In the genomic region with DNA sequence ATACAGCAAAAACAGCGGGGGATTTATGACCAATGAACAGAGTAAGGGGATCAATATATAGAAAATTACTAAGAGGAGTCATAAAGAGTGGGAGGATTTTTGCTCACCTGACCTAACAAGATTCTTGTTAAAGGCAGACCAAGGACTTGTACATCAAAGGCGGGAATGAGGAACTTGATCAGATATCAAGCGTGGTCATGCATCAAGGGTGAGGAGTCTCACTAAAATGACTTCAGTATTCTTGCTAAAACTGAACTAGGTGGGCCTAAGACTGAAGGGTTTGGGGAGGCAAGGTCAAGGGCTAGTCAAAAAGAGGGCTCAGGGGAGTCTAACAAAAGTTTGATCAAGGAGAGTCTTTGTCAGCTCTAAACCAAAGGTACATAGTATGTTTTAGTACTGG, we compare ENCODE assay signal across 2 cellular contexts.
TF ChIP-seq lines count a peak whose summit lies in the region.

No MANE protein-coding gene starts in this region.

TF ChIP-seq in SK-N-SH, 30 proteins besides CTCF, POLR2A, EP300 and RAD21 (continued from another document):
- TF ChIP-seq PBX3 (IDR thresholded peaks at IDR 0.05) (no peak), NFIC (IDR thresholded peaks at IDR 0.05; ENCODE audit: borderline replicate concordance) (no peak), MEF2A (IDR thresholded peaks at IDR 0.05; ENCODE audit: borderline replicate concordance, low read depth) (no peak), MXI1 (IDR thresholded peaks at IDR 0.05; ENCODE audit: low read depth, low read length) (no peak), TEAD4 (IDR thresholded peaks at IDR 0.05; ENCODE audit: borderline replicate concordance, insufficient read depth) (no peak), EZH2phosphoT487 (IDR thresholded peaks at IDR 0.05; ENCODE audit: borderline replicate concordance, low read depth) (no peak), GABPA (IDR thresholded peaks at IDR 0.05; ENCODE audit: low read depth) (no peak), FOXM1 (IDR thresholded peaks at IDR 0.05; ENCODE audit: low read depth) (no peak), RXRA (IDR thresholded peaks at IDR 0.05; ENCODE audit: borderline replicate concordance, low read depth) (no peak)
- TF ChIP-seq, protein P1, sequence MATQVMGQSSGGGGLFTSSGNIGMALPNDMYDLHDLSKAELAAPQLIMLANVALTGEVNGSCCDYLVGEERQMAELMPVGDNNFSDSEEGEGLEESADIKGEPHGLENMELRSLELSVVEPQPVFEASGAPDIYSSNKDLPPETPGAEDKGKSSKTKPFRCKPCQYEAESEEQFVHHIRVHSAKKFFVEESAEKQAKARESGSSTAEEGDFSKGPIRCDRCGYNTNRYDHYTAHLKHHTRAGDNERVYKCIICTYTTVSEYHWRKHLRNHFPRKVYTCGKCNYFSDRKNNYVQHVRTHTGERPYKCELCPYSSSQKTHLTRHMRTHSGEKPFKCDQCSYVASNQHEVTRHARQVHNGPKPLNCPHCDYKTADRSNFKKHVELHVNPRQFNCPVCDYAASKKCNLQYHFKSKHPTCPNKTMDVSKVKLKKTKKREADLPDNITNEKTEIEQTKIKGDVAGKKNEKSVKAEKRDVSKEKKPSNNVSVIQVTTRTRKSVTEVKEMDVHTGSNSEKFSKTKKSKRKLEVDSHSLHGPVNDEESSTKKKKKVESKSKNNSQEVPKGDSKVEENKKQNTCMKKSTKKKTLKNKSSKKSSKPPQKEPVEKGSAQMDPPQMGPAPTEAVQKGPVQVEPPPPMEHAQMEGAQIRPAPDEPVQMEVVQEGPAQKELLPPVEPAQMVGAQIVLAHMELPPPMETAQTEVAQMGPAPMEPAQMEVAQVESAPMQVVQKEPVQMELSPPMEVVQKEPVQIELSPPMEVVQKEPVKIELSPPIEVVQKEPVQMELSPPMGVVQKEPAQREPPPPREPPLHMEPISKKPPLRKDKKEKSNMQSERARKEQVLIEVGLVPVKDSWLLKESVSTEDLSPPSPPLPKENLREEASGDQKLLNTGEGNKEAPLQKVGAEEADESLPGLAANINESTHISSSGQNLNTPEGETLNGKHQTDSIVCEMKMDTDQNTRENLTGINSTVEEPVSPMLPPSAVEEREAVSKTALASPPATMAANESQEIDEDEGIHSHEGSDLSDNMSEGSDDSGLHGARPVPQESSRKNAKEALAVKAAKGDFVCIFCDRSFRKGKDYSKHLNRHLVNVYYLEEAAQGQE (IDR thresholded peaks at IDR 0.05; ENCODE audit: low read depth, low read length), result no peak
- TF ChIP-seq, protein P2, sequence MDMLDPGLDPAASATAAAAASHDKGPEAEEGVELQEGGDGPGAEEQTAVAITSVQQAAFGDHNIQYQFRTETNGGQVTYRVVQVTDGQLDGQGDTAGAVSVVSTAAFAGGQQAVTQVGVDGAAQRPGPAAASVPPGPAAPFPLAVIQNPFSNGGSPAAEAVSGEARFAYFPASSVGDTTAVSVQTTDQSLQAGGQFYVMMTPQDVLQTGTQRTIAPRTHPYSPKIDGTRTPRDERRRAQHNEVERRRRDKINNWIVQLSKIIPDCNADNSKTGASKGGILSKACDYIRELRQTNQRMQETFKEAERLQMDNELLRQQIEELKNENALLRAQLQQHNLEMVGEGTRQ (IDR thresholded peaks at IDR 0.05; ENCODE audit: borderline replicate concordance, low read depth, low read length), result no peak

TF ChIP-seq in SK-N-SH treated with all-trans-retinoic acid at 6 μM for 48 hours, 23 proteins besides CTCF, POLR2A, EP300 and RAD21 (continued from another document):
- TF ChIP-seq CREB5 (CRISPR knock-in tag; IDR thresholded peaks at IDR 0.05; ENCODE audit: low read depth) (no peak), BACH2 (CRISPR knock-in tag; IDR thresholded peaks at IDR 0.05; ENCODE audit: borderline replicate concordance) (no peak), GLIS3 (CRISPR knock-in tag; IDR thresholded peaks at IDR 0.05) (no peak), ARNTL (CRISPR knock-in tag; IDR thresholded peaks at IDR 0.05; ENCODE audit: borderline replicate concordance, low read depth) (no peak), RARB (CRISPR knock-in tag; IDR thresholded peaks at IDR 0.05) (no peak), CSDC2 (CRISPR knock-in tag; IDR thresholded peaks at IDR 0.05) (no peak), ZFP3 (CRISPR knock-in tag; IDR thresholded peaks at IDR 0.05) (no peak)
- TF ChIP-seq, protein P3, sequence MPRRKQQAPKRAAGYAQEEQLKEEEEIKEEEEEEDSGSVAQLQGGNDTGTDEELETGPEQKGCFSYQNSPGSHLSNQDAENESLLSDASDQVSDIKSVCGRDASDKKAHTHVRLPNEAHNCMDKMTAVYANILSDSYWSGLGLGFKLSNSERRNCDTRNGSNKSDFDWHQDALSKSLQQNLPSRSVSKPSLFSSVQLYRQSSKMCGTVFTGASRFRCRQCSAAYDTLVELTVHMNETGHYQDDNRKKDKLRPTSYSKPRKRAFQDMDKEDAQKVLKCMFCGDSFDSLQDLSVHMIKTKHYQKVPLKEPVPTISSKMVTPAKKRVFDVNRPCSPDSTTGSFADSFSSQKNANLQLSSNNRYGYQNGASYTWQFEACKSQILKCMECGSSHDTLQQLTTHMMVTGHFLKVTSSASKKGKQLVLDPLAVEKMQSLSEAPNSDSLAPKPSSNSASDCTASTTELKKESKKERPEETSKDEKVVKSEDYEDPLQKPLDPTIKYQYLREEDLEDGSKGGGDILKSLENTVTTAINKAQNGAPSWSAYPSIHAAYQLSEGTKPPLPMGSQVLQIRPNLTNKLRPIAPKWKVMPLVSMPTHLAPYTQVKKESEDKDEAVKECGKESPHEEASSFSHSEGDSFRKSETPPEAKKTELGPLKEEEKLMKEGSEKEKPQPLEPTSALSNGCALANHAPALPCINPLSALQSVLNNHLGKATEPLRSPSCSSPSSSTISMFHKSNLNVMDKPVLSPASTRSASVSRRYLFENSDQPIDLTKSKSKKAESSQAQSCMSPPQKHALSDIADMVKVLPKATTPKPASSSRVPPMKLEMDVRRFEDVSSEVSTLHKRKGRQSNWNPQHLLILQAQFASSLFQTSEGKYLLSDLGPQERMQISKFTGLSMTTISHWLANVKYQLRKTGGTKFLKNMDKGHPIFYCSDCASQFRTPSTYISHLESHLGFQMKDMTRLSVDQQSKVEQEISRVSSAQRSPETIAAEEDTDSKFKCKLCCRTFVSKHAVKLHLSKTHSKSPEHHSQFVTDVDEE (CRISPR knock-in tag; IDR thresholded peaks at IDR 0.05), result no peak
